Comparison of ENCODE assay signal across 21 cellular contexts in the genomic region with DNA sequence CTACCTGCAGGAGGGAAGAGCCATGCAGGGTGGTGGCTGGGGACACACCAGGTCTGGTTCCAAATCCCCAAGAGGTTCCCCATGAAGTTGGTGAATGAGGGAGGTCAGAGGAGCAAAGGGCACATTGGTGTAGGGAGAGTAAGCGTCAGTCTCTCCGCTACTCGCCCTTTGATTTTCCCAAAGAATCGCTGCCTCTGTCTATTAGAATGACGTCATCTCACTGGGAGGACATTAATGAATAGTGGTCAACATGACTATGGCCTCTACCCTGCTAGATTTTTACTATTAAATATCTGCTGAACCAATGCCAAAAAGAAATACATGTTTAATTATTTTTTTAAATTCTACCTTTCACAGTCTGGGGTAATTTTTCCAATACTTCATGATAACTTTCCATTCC.
DNase-seq lines count a peak whose midpoint lies in the region; ATAC-seq, FAIRE-seq and TF ChIP-seq lines count a peak whose summit lies in the region.
"Had no signal": no experiment of that assay in that cellular context is flagged by ENCODE, and none has a peak within 500 bp of the region (broad histone marks: within the 10 kb centered on the region; RNA-seq: fewer than 3 reads in every experiment).

No MANE protein-coding gene starts in this region.

- 14% methylated on average over 5 of the region's 5 CpGs for WGBS in HepG2 (ENCODE audit: low lambda C conversion rate)
- WGBS in right lobe of liver (ENCODE audit: insufficient coverage, low coverage, low lambda C conversion rate, missing lambda C conversion rate), result 76% methylated on average over 4 of the region's 5 CpGs
- 86% methylated on average over 5 of the region's 5 CpGs; no CpG with 5 or more reads in 1 of the 2 experiments for WGBS in H1 (ENCODE audit: extremely low coverage in 1 of 2, insufficient coverage in 1 of 2, insufficient read length in 1 of 2, insufficient replicate concordance in 2 of 2, low coverage in 1 of 2, low lambda C conversion rate in 2 of 2, missing lambda C conversion rate in 1 of 2), 2 experiments

- no peaks in the 10 kb centered on the region for H3K23me2 ChIP-seq in H1 (ENCODE audit: low read depth, low read length)

- ATAC-seq in HepG2, result no peak
- no peak for ATAC-seq in right lobe of liver
- ATAC-seq in HG02852 (IDR thresholded peaks at IDR 0.05; ENCODE audit: unreplicated experiment), result no peak
- ATAC-seq in GM21529 (IDR thresholded peaks at IDR 0.05; ENCODE audit: unreplicated experiment), result no peak
- ATAC-seq: A549 had no signal

- H3K4me1 ChIP-seq in HepG2 (ENCODE audit: insufficient read depth, low read length) (no peaks in the 10 kb centered on the region), right lobe of liver (no peaks in the 10 kb centered on the region), H1 (replicated peaks in 1 of 4; ENCODE audit: control insufficient read depth in 3 of 4, insufficient read depth in 4 of 4, low read length in 3 of 4) (no peaks in the 10 kb centered on the region)
- H3K4me1 ChIP-seq: A549, BE2C, HAP-1 had no signal

- no peaks in the 10 kb centered on the region for H3K79me1 ChIP-seq in H1 (ENCODE audit: low read depth, low read length)

- no peak overlapping the region for H3K18ac ChIP-seq in H1 (ENCODE audit: extremely low read depth, low read length)

- H2AFZ ChIP-seq in HepG2 (ENCODE audit: low read length), result no peak overlapping the region
- H2AFZ ChIP-seq in H1 (ENCODE audit: low read length), result 0 out of 2 replicates have a peak overlapping the region, but pooled peaks have one; percentile 32
- H2AFZ ChIP-seq: GM23248 had no signal

- H4K8ac ChIP-seq in H1 (ENCODE audit: extremely low read depth, insufficient read depth, low read length), result no peak overlapping the region

- no peak overlapping the region for H3K23ac ChIP-seq in H1 (ENCODE audit: insufficient read length)

- no peak overlapping the region for H2BK12ac ChIP-seq in H1 (ENCODE audit: low read depth, low read length)

- H3K4ac ChIP-seq in H1 (replicated peaks; ENCODE audit: insufficient read length, low read depth, low read length), result no peak overlapping the region

- H3K79me2 ChIP-seq in HepG2 (ENCODE audit: insufficient read depth, low read length) (no peaks in the 10 kb centered on the region), H1 (ENCODE audit: control insufficient read depth in 1 of 2, insufficient read depth in 2 of 2, low read length in 2 of 2) (no peaks in the 10 kb centered on the region)

- H3K27me3 ChIP-seq in HepG2 (ENCODE audit: control insufficient read depth in 1 of 2, insufficient read depth in 2 of 2, low read length in 2 of 2) (peaks cover 0 to 4% of the 10 kb centered on the region in 2 experiments; a peak in 3 of 5 replicates), right lobe of liver (no peaks in the 10 kb centered on the region), H1 (replicated peaks in 1 of 4; ENCODE audit: control insufficient read depth in 3 of 4, extremely low read depth in 1 of 4, insufficient read depth in 3 of 4, low read length in 3 of 4) (no peaks in the 10 kb centered on the region)
- H3K27me3 ChIP-seq: BE2C; BLaER1 treated with 17β-estradiol and CSF1 and Interleukin-3, amounts not matched to agents 10 nM and 100 nM had no signal

- TF ChIP-seq CTCF in HepG2 (CRISPR knock-in tag; IDR thresholded peaks at IDR 0.05) (no peak), right lobe of liver (IDR thresholded peaks at IDR 0.05) (no peak), H1 (IDR thresholded peaks at IDR 0.05; ENCODE audit: control extremely low read depth in 1 of 3, insufficient read depth in 1 of 3, low read depth in 1 of 3, low read length in 3 of 3) (no peak)

- in situ Hi-C loops in HepG2 (cut with HindIII; ENCODE audit: extremely low pct_ligation_motif_present, low pct_unique_long_range_greater_than_20kb) (no loop called here), SK-MEL-5 (cut with HindIII; ENCODE audit: low pct_unique_long_range_greater_than_20kb, low sequenced_read_pairs) (no loop called here)

- TF ChIP-seq RAD21 in HepG2 (CRISPR knock-in tag; IDR thresholded peaks at IDR 0.05), result no peak
- TF ChIP-seq RAD21 in H1 (IDR thresholded peaks at IDR 0.05 in 1 of 2, conservative IDR thresholded peaks at IDR 0.05 in 1 of 2; ENCODE audit: low read depth in 2 of 2, low read length in 2 of 2), result no peak

- H3K9ac ChIP-seq in HepG2 (ENCODE audit: insufficient read depth, low read depth, low read length) (no peak overlapping the region), H1 (replicated peaks in 1 of 4; ENCODE audit: extremely low read depth in 1 of 4, low read depth in 3 of 4, low read length in 3 of 4) (no peak overlapping the region)
- H3K9ac ChIP-seq: BLaER1 treated with 17β-estradiol and CSF1 and Interleukin-3, amounts not matched to agents 10 nM and 100 nM; GM23248 had no signal

- CTCF ChIA-PET in HepG2 (lab: Yijun Ruan, JAX; ENCODE audit: low intra/inter-chr PET ratio, low total read pairs), result no interaction called here
- CTCF ChIA-PET in H1 (lab: Charles Lee; ENCODE audit: partially characterized antibody), result no interaction called here

- H3K56ac ChIP-seq in H1 (replicated peaks; ENCODE audit: insufficient read length, low read depth, low read length), result no peak overlapping the region

- H3K27ac ChIP-seq in HepG2 (ENCODE audit: extremely low read length, insufficient read depth, low read length) (no peak overlapping the region), right lobe of liver (no peak overlapping the region), H1 (ENCODE audit: low read depth, low read length) (no peak overlapping the region)
- H3K27ac ChIP-seq: A549; BLaER1 treated with 17β-estradiol and CSF1 and Interleukin-3, amounts not matched to agents 10 nM and 100 nM; GM23248 had no signal

- H3K4me3 ChIP-seq in HepG2 (replicated peaks in 1 of 3; ENCODE audit: insufficient read depth in 1 of 3, low read depth in 2 of 3, low read length in 3 of 3) (no peak overlapping the region), right lobe of liver (no peak overlapping the region), H1 (ENCODE audit: extremely low read depth in 1 of 4, insufficient read depth in 2 of 4, low read depth in 3 of 4, low read length in 4 of 4) (no peak overlapping the region)
- H3K4me3 ChIP-seq: A549; BLaER1 treated with 17β-estradiol and CSF1 and Interleukin-3, amounts not matched to agents 10 nM and 100 nM; GM23248; HAP-1 had no signal

- no peak for TF ChIP-seq POLR2A in HepG2 (IDR thresholded peaks at IDR 0.05; ENCODE audit: insufficient read depth in 1 of 2, low read depth in 2 of 2, low read length in 2 of 2)
- no peak for TF ChIP-seq POLR2A in right lobe of liver (IDR thresholded peaks at IDR 0.05)
- no peak for TF ChIP-seq POLR2A in H1 (IDR thresholded peaks at IDR 0.05; ENCODE audit: control extremely low read depth in 1 of 2, low read depth in 2 of 2, low read length in 2 of 2)

- no peak overlapping the region for H2BK20ac ChIP-seq in H1 (ENCODE audit: low read length)

- POLR2A ChIA-PET in HepG2 (lab: Yijun Ruan, JAX), result no interaction called here
- POLR2A ChIA-PET in H1 (lab: Charles Lee; ENCODE audit: partially characterized antibody), result no interaction called here

- FAIRE-seq in HepG2 (lab: Jason Lieb, UNC) (no peak), H1 (lab: Jason Lieb, UNC) (no peak)
- FAIRE-seq: A549, GM12892 had no signal

- H2BK5ac ChIP-seq in H1 (ENCODE audit: low read depth, low read length), result no peak overlapping the region

- no TSS peak for BruUV-seq in HepG2 (replicated peaks; lab: Mats Ljungman, UMichigan)

- DNase-seq in HepG2 (ENCODE audit: low spot score), result no peak
- DNase-seq in right lobe of liver, result no peak
- peak; percentile 14 for DNase-seq in SK-MEL-5 (ENCODE audit: low read depth, low spot score)
- DNase-seq in H1 (ENCODE audit: low read depth in 1 of 2, low spot score in 2 of 2), result no peak
- DNase-seq: 8988T; ACHN; AML-193; BE2C; Calu3; CD4-positive, alpha-beta T cell; CD8-positive, alpha-beta memory T cell; COR-L47; DMS53; GF-D8; GM23248 had no signal

- H3K14ac ChIP-seq in H1 (ENCODE audit: insufficient read length), result no peak overlapping the region

- no peak overlapping the region for H2BK15ac ChIP-seq in H1 (ENCODE audit: low read length)

- H2AK5ac ChIP-seq in H1 (ENCODE audit: low read depth, low read length), result no peak overlapping the region

- H4K20me1 ChIP-seq in HepG2 (ENCODE audit: insufficient read depth, low read length), result no peaks in the 10 kb centered on the region
- no peaks in the 10 kb centered on the region for H4K20me1 ChIP-seq in H1 (replicated peaks in 1 of 2; ENCODE audit: control insufficient read depth in 1 of 2, insufficient read depth in 2 of 2, low read length in 2 of 2)
- H4K20me1 ChIP-seq: BLaER1 treated with 17β-estradiol and CSF1 and Interleukin-3, amounts not matched to agents 10 nM and 100 nM had no signal

- no peak overlapping the region for H3K4me2 ChIP-seq in HepG2 (ENCODE audit: low read depth, low read length)
- no peak overlapping the region for H3K4me2 ChIP-seq in H1 (ENCODE audit: insufficient read depth in 1 of 2, low read depth in 2 of 2, low read length in 2 of 2)
- H3K4me2 ChIP-seq: A549; BLaER1 treated with 17β-estradiol and CSF1 and Interleukin-3, amounts not matched to agents 10 nM and 100 nM had no signal

- H3K9me3 ChIP-seq in HepG2 (ENCODE audit: low read length), result no peaks in the 10 kb centered on the region
- no peaks in the 10 kb centered on the region for H3K9me3 ChIP-seq in right lobe of liver
- no peaks in the 10 kb centered on the region for H3K9me3 ChIP-seq in H1 (ENCODE audit: insufficient read depth in 2 of 2, low read depth in 1 of 2, low read length in 1 of 2)
- H3K9me3 ChIP-seq: A549, BE2C, HAP-1 had no signal

- no peak overlapping the region for H4K91ac ChIP-seq in H1 (replicated peaks; ENCODE audit: insufficient read length, low read length)

- intact Hi-C loops in HepG2 (cut with micrococcal nuclease; ENCODE audit: unreplicated experiment), result no loop called here
- intact Hi-C loops in right lobe of liver (cut with DNase I), result no loop called here

- H2BK120ac ChIP-seq in H1 (replicated peaks; ENCODE audit: low read depth, low read length), result no peak overlapping the region

- no peaks in the 10 kb centered on the region for H3K36me3 ChIP-seq in HepG2 (replicated peaks in 1 of 2; ENCODE audit: control insufficient read depth in 1 of 2, insufficient read depth in 2 of 2, low read length in 2 of 2)
- no peaks in the 10 kb centered on the region for H3K36me3 ChIP-seq in right lobe of liver
- H3K36me3 ChIP-seq in H1 (ENCODE audit: control insufficient read depth in 2 of 4, insufficient read depth in 4 of 4, low read length in 3 of 4), result no peaks in the 10 kb centered on the region
- H3K36me3 ChIP-seq: BE2C; BLaER1 treated with 17β-estradiol and CSF1 and Interleukin-3, amounts not matched to agents 10 nM and 100 nM; HAP-1 had no signal

- H4K5ac ChIP-seq in H1 (ENCODE audit: insufficient read length, low read depth, low read length), result no peak overlapping the region

- TF ChIP-seq EP300 in HepG2 (IDR thresholded peaks at IDR 0.05; ENCODE audit: low read depth in 2 of 2, low read length in 2 of 2), result no peak
- no peak for TF ChIP-seq EP300 in HepG2 (CRISPR knock-in tag; IDR thresholded peaks at IDR 0.05; ENCODE audit: borderline replicate concordance)
- TF ChIP-seq EP300 in H1 (IDR thresholded peaks at IDR 0.05; ENCODE audit: borderline replicate concordance in 1 of 2, low read depth in 2 of 2, low read length in 2 of 2), result no peak

TF ChIP-seq in H1, 55 proteins besides CTCF, POLR2A, EP300 and RAD21 (continues in another document):
- no peak for TF ChIP-seq ASH2L (IDR thresholded peaks at IDR 0.05; ENCODE audit: low read length)
- TF ChIP-seq NANOG (IDR thresholded peaks at IDR 0.05; ENCODE audit: insufficient read depth, low read depth, low read length, poor library complexity, severe bottlenecking), result no peak
